In the genomic region with DNA sequence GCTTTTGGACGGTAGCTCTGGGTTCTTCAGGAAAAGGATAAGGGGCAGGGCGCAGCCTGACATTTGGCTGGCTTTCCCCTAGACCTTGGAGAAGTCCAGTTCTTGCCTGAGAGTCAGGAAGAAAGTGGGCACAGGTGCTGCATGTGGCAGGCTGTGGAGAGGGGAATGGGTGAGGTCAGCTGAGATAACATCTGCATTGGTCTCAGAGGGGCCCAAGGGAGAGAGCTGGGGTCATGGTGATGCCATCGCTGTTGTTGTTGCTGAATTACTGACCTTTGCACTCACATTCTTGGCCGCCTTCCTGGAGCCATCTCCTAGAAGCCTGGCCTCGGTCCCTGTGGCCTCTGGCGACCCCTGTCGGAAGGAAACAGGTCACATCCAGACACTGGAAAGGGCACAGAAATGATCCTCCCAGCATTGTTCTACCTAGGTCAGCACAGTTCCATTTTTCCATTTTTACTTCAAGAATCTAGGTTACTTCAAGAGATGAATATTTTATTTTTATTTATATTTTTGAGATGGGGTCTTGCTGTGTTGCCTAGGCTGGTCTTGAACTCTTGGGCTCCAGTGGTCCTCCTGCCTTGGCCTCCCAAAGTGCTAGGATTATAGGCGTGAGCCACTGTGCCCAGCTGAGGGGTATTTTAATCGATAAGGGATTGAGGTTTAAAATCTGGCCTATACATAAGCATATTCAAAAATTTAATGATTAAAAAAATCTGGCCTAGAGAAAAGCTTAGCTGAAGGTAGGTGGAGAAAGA, we compare ENCODE assay signal across 9 cellular contexts. TPM values are rescaled to one million over a fixed set of nuclear protein-coding genes. Genes with fewer than 3 reads are reported as not detected.
A peak's percentile ranks its signal among the peaks of the same experiment; 100 is the strongest.
DNase-seq lines count a peak whose midpoint lies in the region; ATAC-seq and TF ChIP-seq lines count a peak whose summit lies in the region.
"Had no signal": no experiment of that assay in that cellular context is flagged by ENCODE, and none has a peak within 500 bp of the region (broad histone marks: within the 10 kb centered on the region; RNA-seq: fewer than 3 reads in every experiment).

No MANE protein-coding gene starts in this region.

- H3K27ac Mint-ChIP-seq in CD4-positive, CD25-positive, alpha-beta regulatory T cell = no peak overlapping the region

- no peaks in the 10 kb centered on the region for H3K36me3 ChIP-seq in CD4-positive, CD25-positive, alpha-beta regulatory T cell (ENCODE audit: control insufficient read depth, insufficient read depth, low read length)
- no peaks in the 10 kb centered on the region for H3K36me3 ChIP-seq in heart right ventricle

- peaks cover 10% of the 10 kb centered on the region for H3K27me3 Mint-ChIP-seq in CD4-positive, CD25-positive, alpha-beta regulatory T cell

- H3K27ac ChIP-seq in CD4-positive, CD25-positive, alpha-beta regulatory T cell (ENCODE audit: insufficient read depth, low read length, poor library complexity, severe bottlenecking) = no peak overlapping the region
- H3K27ac ChIP-seq in heart right ventricle = peak overlapping the region; percentile 46 to 89 (median 62)

- H3K4me3 Mint-ChIP-seq in CD4-positive, CD25-positive, alpha-beta regulatory T cell = no peak overlapping the region

- WGBS in heart right ventricle, 2 donors = 28 to 34% methylated on average over 9 of the region's 9 CpGs

- no peaks in the 10 kb centered on the region for H3K9me3 ChIP-seq in CD4-positive, CD25-positive, alpha-beta regulatory T cell (ENCODE audit: control insufficient read depth in 2 of 2, low read length in 2 of 2)
- no peaks in the 10 kb centered on the region for H3K9me3 ChIP-seq in heart right ventricle

- peak; percentile 40 to 59 for ATAC-seq in CD4-positive, CD25-positive, alpha-beta regulatory T cell (ENCODE audit: low read depth in 2 of 2)
- ATAC-seq in HG03442 (IDR thresholded peaks at IDR 0.05; ENCODE audit: unreplicated experiment) (peak; percentile 54), heart right ventricle (peak; percentile 89 to 95 (median 92)), GM19324 (IDR thresholded peaks at IDR 0.05; ENCODE audit: low FRiP score, unreplicated experiment) (no peak), GM18868 (IDR thresholded peaks at IDR 0.05; ENCODE audit: unreplicated experiment) (no peak)

- H3K27me3 ChIP-seq in CD4-positive, CD25-positive, alpha-beta regulatory T cell (ENCODE audit: control insufficient read depth, insufficient read depth, low read length) = no peaks in the 10 kb centered on the region
- no peaks in the 10 kb centered on the region for H3K27me3 ChIP-seq in heart right ventricle

- DNase-seq in CD4-positive, CD25-positive, alpha-beta regulatory T cell = peak; percentile 44 to 67 (median 60)
- DNase-seq in SK-N-DZ (ENCODE audit: low spot score) (peak; percentile 63), heart right ventricle (peak; percentile 86 to 92), posterior vena cava (ENCODE audit: low spot score) (peak; percentile 91)
- DNase-seq in activated naive CD4-positive, alpha-beta T cell treated with anti-CD3 and anti-CD28 coated beads, Interleukin-2, amount 50 U/mL, for 16 hours = peak; percentile 70

- H3K4me1 Mint-ChIP-seq in CD4-positive, CD25-positive, alpha-beta regulatory T cell = peaks cover 5 to 11% (median 8%) of the 10 kb centered on the region in 4 donors

- intact Hi-C loops in heart right ventricle (cut with DNase I) (loop anchor here in 2 of 10 donors (5.0 to 10.0 kb wide), 2 partner anchors 46 to 189 kb away; a partner anchor contains a TSS), posterior vena cava (cut with DNase I) (no loop called here)

- H3K4me3 ChIP-seq in CD4-positive, CD25-positive, alpha-beta regulatory T cell (ENCODE audit: low read depth, low read length) = no peak overlapping the region
- peak overlapping the region in 1 of 10 donors; percentile 11 for H3K4me3 ChIP-seq in heart right ventricle

- H3K4me1 ChIP-seq in CD4-positive, CD25-positive, alpha-beta regulatory T cell (ENCODE audit: control insufficient read depth, insufficient read depth, low read length, poor library complexity, severe bottlenecking) = peaks cover 3% of the 10 kb centered on the region
- H3K4me1 ChIP-seq in heart right ventricle = peaks cover 6 to 50% (median 20%) of the 10 kb centered on the region in 9 donors

- TF ChIP-seq CTCF in heart right ventricle (IDR thresholded peaks at IDR 0.05) = peak; percentile 49 to 84 (median 77)

- H3K36me3 Mint-ChIP-seq in CD4-positive, CD25-positive, alpha-beta regulatory T cell = no peaks in the 10 kb centered on the region

- H3K9me3 Mint-ChIP-seq in CD4-positive, CD25-positive, alpha-beta regulatory T cell = no peaks in the 10 kb centered on the region

RNA-seq across cellular contexts. Expression of a gene that starts 6.5 kb away (rescaled TPM):
- total RNA-seq in CD4-positive, CD25-positive, alpha-beta regulatory T cell = 13.2 TPM
- polyA plus RNA-seq in CD4-positive, CD25-positive, alpha-beta regulatory T cell = 1 to 10 TPM; 3.0 to 7.1 (median 5.4) TPM
- 3.8 and 6.9 TPM in 2 replicates for polyA plus RNA-seq in SK-N-DZ (2014; cell fraction: cytosol; rRNA removed)
- polyA plus RNA-seq in SK-N-DZ (2014; cell fraction: nucleus; rRNA removed) = 4.3 and 4.7 TPM in 2 replicates
- total RNA-seq in heart right ventricle = 100 to 1,000 TPM in 1 of 10 donors, 10 to 100 TPM in 9; 39.4 to 109 (median 53.8) TPM
- polyA plus RNA-seq in heart right ventricle = 10 to 100 TPM; 60.6 to 80.7 TPM
- total RNA-seq in posterior vena cava = 1 to 10 TPM; 4.4 to 6.7 TPM

RNA-seq across cellular contexts. Expression of a gene that starts 9.1 kb away (rescaled TPM):
- total RNA-seq in CD4-positive, CD25-positive, alpha-beta regulatory T cell = not detected
- under 1 TPM in 1 of 4 donors, not detected in 3; 0.28 TPM for polyA plus RNA-seq in CD4-positive, CD25-positive, alpha-beta regulatory T cell
- polyA plus RNA-seq in SK-N-DZ (2014; cell fraction: cytosol; rRNA removed) = not detected in 2 replicates
- polyA plus RNA-seq in SK-N-DZ (2014; cell fraction: nucleus; rRNA removed) = not detected in 2 replicates
- total RNA-seq in heart right ventricle = not detected
- polyA plus RNA-seq in heart right ventricle = under 1 TPM in 1 of 2 donors, not detected in 1; 0.03 TPM
- total RNA-seq in posterior vena cava = not detected
- total RNA-seq: subcutaneous adipose tissue had no signal

RNA-seq across cellular contexts. Expression of a gene that starts 43.6 kb away (rescaled TPM):
- not detected for total RNA-seq in CD4-positive, CD25-positive, alpha-beta regulatory T cell
- polyA plus RNA-seq in CD4-positive, CD25-positive, alpha-beta regulatory T cell = under 1 TPM in 2 of 4 donors, not detected in 2; 0.49 TPM
- not detected in 2 replicates for polyA plus RNA-seq in SK-N-DZ (2014; cell fraction: cytosol; rRNA removed)
- 0.76 TPM in 1 of 2 replicates, not detected in the other for polyA plus RNA-seq in SK-N-DZ (2014; cell fraction: nucleus; rRNA removed)
- total RNA-seq in heart right ventricle (1 to 10 TPM in 1 of 10 donors, under 1 TPM in 4, not detected in 5; 0.51 to 1.3 (median 0.81) TPM), posterior vena cava (under 1 TPM; 0.52 to 0.88 TPM)
- 1 to 10 TPM; 1.6 to 7.2 TPM for polyA plus RNA-seq in heart right ventricle

Comparison
In these comparisons a context has a peak if more than half of its experiments do, and no peak if none do; other contexts are left out.
1. ATAC-seq: peak in CD4-positive, CD25-positive, alpha-beta regulatory T cell (2 of 2), HG03442 (single experiment) and heart right ventricle (8 of 8); none in GM19324 (single experiment) and GM18868 (single experiment).
2. Peak in every context shown above with its lines, with median percentiles within 50 percentile points of each other: DNase-seq.